Comparison of ENCODE assay signal across 8 cellular contexts in genomic region chr6:144055121-144055931, GRCh38. TPM values are rescaled to one million over a fixed set of nuclear protein-coding genes. Genes with fewer than 3 reads are reported as not detected.
DNase-seq lines count a peak whose midpoint lies in the region; ATAC-seq lines count a peak whose summit lies in the region.

No MANE protein-coding gene starts in this region.

- ATAC-seq in GM19043 (IDR thresholded peaks at IDR 0.05; ENCODE audit: low read depth, unreplicated experiment) (peak; percentile 71), HG03060 (IDR thresholded peaks at IDR 0.05; ENCODE audit: low read depth, unreplicated experiment) (peak; percentile 63)
- ATAC-seq in natural killer cell treated with Interleukin-12 subunit alpha and Interleukin-12 subunit beta and Interleukin-15 and Interleukin-18, amount 100 ng/mL, for 72 hours, result peak; percentile 83 to 92

- H3K4me1 ChIP-seq in Karpas-422 (ENCODE audit: low read length), result peaks cover 7% of the 10 kb centered on the region

- no peaks in the 10 kb centered on the region for H3K79me2 ChIP-seq in Karpas-422 (ENCODE audit: low read length)

- H3K27ac Mint-ChIP-seq in natural killer cell treated with Interleukin-12 subunit alpha and Interleukin-12 subunit beta and Interleukin-15 and Interleukin-18, amount 100 ng/mL, for 72 hours, result peak overlapping the region; percentile 74 to 78

- H3K4me2 ChIP-seq in Karpas-422 (ENCODE audit: low read depth, low read length, poor library complexity, severe bottlenecking), result no peak overlapping the region

- peaks cover 3% of the 10 kb centered on the region; the same call in 1 of the 2 replicates for H3K27me3 ChIP-seq in Karpas-422 (ENCODE audit: low read length)

- no peaks in the 10 kb centered on the region for H3K27me3 Mint-ChIP-seq in natural killer cell treated with Interleukin-12 subunit alpha and Interleukin-12 subunit beta and Interleukin-15 and Interleukin-18, amount 100 ng/mL, for 72 hours

- no peaks in the 10 kb centered on the region for H3K9me2 ChIP-seq in Karpas-422 (replicated peaks; ENCODE audit: insufficient read depth, low read length)

- H3K36me3 Mint-ChIP-seq in natural killer cell treated with Interleukin-12 subunit alpha and Interleukin-12 subunit beta and Interleukin-15 and Interleukin-18, amount 100 ng/mL, for 72 hours, result no peaks in the 10 kb centered on the region

- no peaks in the 10 kb centered on the region for H3K36me3 ChIP-seq in Karpas-422 (ENCODE audit: insufficient read depth, low read length)

- H3K4me1 Mint-ChIP-seq in natural killer cell treated with Interleukin-12 subunit alpha and Interleukin-12 subunit beta and Interleukin-15 and Interleukin-18, amount 100 ng/mL, for 72 hours (ENCODE audit: low read depth in 2 of 2), result peaks cover 28 to 30% of the 10 kb centered on the region in 2 donors

- no peak overlapping the region for H3K27ac ChIP-seq in Karpas-422 (ENCODE audit: low read length)

- H3K4me3 ChIP-seq in Karpas-422 (ENCODE audit: low read length), result no peak overlapping the region

- no peaks in the 10 kb centered on the region for H4K20me1 ChIP-seq in Karpas-422 (ENCODE audit: insufficient read depth, low read depth, low read length)

- no peaks in the 10 kb centered on the region for H3K9me3 ChIP-seq in Karpas-422 (ENCODE audit: low read length)

- H3K9ac ChIP-seq in Karpas-422 (ENCODE audit: low read length), result no peak overlapping the region

- DNase-seq in activated CD4-positive, alpha-beta T cell treated with anti-CD3 and anti-CD28 coated beads, Interleukin-2, amount 50 U/mL, for 1 hour, result peak; percentile 22
- DNase-seq in natural killer cell treated with Interleukin-12 subunit alpha and Interleukin-12 subunit beta and Interleukin-15 and Interleukin-18, amount 100 ng/mL, for 72 hours (ENCODE audit: low spot score), result no peak
- no peak for DNase-seq in amniotic stem cell (lab: John Stamatoyannopoulos, UW)
- no peak for DNase-seq in SKM-1 treated with dmso at 0.1 percent for 144 hours (lab: John Stamatoyannopoulos, UW; ENCODE audit: unreplicated experiment)
- no peak for DNase-seq in HuH-7.5 (ENCODE audit: low spot score)
- DNase-seq in Karpas-422, result no peak

- H3K4me3 Mint-ChIP-seq in natural killer cell treated with Interleukin-12 subunit alpha and Interleukin-12 subunit beta and Interleukin-15 and Interleukin-18, amount 100 ng/mL, for 72 hours, result peak overlapping the region; percentile 82

- no peaks in the 10 kb centered on the region for H3K9me3 Mint-ChIP-seq in natural killer cell treated with Interleukin-12 subunit alpha and Interleukin-12 subunit beta and Interleukin-15 and Interleukin-18, amount 100 ng/mL, for 72 hours

- no peak overlapping the region for H2AFZ ChIP-seq in Karpas-422 (ENCODE audit: low read length)

RNA-seq across cellular contexts. Expression of gene SF3B5, which starts 40.0 kb away (rescaled TPM):
- 100 to 1,000 TPM; 181 to 201 TPM for total RNA-seq in natural killer cell treated with Interleukin-12 subunit alpha and Interleukin-12 subunit beta and Interleukin-15 and Interleukin-18, amount 100 ng/mL, for 72 hours
- 149 and 168 TPM in 2 replicates for total RNA-seq in Karpas-422 (2014; rRNA removed; shearing (Covaris generic); ENCODE audit: low replicate concordance)

RNA-seq across cellular contexts. Expression of gene PLAGL1, which starts 47.3 kb away (rescaled TPM):
- 10 to 100 TPM in 1 of 2 donors, 1 to 10 TPM in 1; 6.1 to 18.3 TPM for total RNA-seq in natural killer cell treated with Interleukin-12 subunit alpha and Interleukin-12 subunit beta and Interleukin-15 and Interleukin-18, amount 100 ng/mL, for 72 hours
- total RNA-seq in Karpas-422 (2014; rRNA removed; shearing (Covaris generic); ENCODE audit: low replicate concordance), result 4.7 and 6.5 TPM in 2 replicates
